ENCODE assay signal across 8 cellular contexts in genomic region chr6:15327271-15327670, GRCh38.
DNase-seq lines count a peak whose midpoint lies in the region; ATAC-seq and TF ChIP-seq lines count a peak whose summit lies in the region.

No MANE protein-coding gene starts in this region.

- WGBS in sigmoid colon, 2 donors, result 40 to 59% methylated on average over 7 of the region's 7 CpGs

- H3K36me3 ChIP-seq in lower lobe of right lung (no peaks in the 10 kb centered on the region), sigmoid colon (no peaks in the 10 kb centered on the region)

- peak; percentile 74 to 78 for ATAC-seq in activated T-cell treated with anti-CD3 and anti-CD28 coated beads, Interleukin-2, amount 50 U/mL, for 72 hours (replicated peaks in 1 of 2)
- ATAC-seq in lower lobe of right lung (peak; percentile 66 to 74), HG03139 (IDR thresholded peaks at IDR 0.05; ENCODE audit: unreplicated experiment) (no peak), GM19455 (IDR thresholded peaks at IDR 0.05; ENCODE audit: unreplicated experiment) (no peak)

- peaks cover 6 to 16% of the 10 kb centered on the region in 2 donors for H3K36me3 Mint-ChIP-seq in activated T-cell treated with anti-CD3 and anti-CD28 coated beads, Interleukin-2, amount 50 U/mL, for 72 hours (ENCODE audit: insufficient read depth in 2 of 2)

- H3K4me3 ChIP-seq in GM12864 (ENCODE audit: low read depth, low read length) (no peak overlapping the region), lower lobe of right lung (no peak overlapping the region), sigmoid colon (no peak overlapping the region)

- peaks cover 43% of the 10 kb centered on the region for H3K4me1 ChIP-seq in lower lobe of right lung
- H3K4me1 ChIP-seq in sigmoid colon, result peaks cover 0 to 45% (median 24%) of the 10 kb centered on the region in 4 donors

- H3K27ac ChIP-seq in lower lobe of right lung (no peak overlapping the region), sigmoid colon (no peak overlapping the region)

- in situ Hi-C loops in KBM-7 (cut with MboI; ENCODE audit: low pct_unique_long_range_greater_than_20kb, low sequenced_read_pairs), result no loop called here

- H3K9me3 ChIP-seq in lower lobe of right lung (no peaks in the 10 kb centered on the region), sigmoid colon (no peaks in the 10 kb centered on the region)

- intact Hi-C loops in lower lobe of right lung (cut with DNase I) (no loop called here), sigmoid colon (cut with DNase I) (no loop called here)

- H3K27me3 Mint-ChIP-seq in activated T-cell treated with anti-CD3 and anti-CD28 coated beads, Interleukin-2, amount 50 U/mL, for 72 hours (ENCODE audit: low read depth), result no peaks in the 10 kb centered on the region

- TF ChIP-seq POLR2A in sigmoid colon (IDR thresholded peaks at IDR 0.05), result no peak

- no peaks in the 10 kb centered on the region for H3K9me3 Mint-ChIP-seq in activated T-cell treated with anti-CD3 and anti-CD28 coated beads, Interleukin-2, amount 50 U/mL, for 72 hours

- H3K27ac Mint-ChIP-seq in activated T-cell treated with anti-CD3 and anti-CD28 coated beads, Interleukin-2, amount 50 U/mL, for 72 hours, result peak overlapping the region; percentile 82

- peak overlapping the region; percentile 60 to 81 for H3K4me3 Mint-ChIP-seq in activated T-cell treated with anti-CD3 and anti-CD28 coated beads, Interleukin-2, amount 50 U/mL, for 72 hours

- peak; percentile 45 for TF ChIP-seq CTCF in GM12864 (IDR thresholded peaks at IDR 0.05; ENCODE audit: low read depth, low read length, missing control alignments)
- TF ChIP-seq CTCF in lower lobe of right lung (IDR thresholded peaks at IDR 0.05), result no peak
- TF ChIP-seq CTCF in sigmoid colon (IDR thresholded peaks at IDR 0.05), result no peak

- no peak for TF ChIP-seq EP300 in sigmoid colon (IDR thresholded peaks at IDR 0.05)

- H3K27me3 ChIP-seq in lower lobe of right lung (ENCODE audit: low read depth), result no peaks in the 10 kb centered on the region
- no peaks in the 10 kb centered on the region for H3K27me3 ChIP-seq in sigmoid colon

- peaks cover 82% of the 10 kb centered on the region for H3K4me1 Mint-ChIP-seq in activated T-cell treated with anti-CD3 and anti-CD28 coated beads, Interleukin-2, amount 50 U/mL, for 72 hours (ENCODE audit: low read depth)

- no peak for DNase-seq in GM12864 (ENCODE audit: low read depth)
- DNase-seq in KBM-7, result peak; percentile 64
- peak; percentile 54 to 63 for DNase-seq in activated T-cell treated with anti-CD3 and anti-CD28 coated beads, Interleukin-2, amount 50 U/mL, for 72 hours
- DNase-seq in lower lobe of right lung, result no peak
- DNase-seq in sigmoid colon, result no peak
- DNase-seq in NCI-H1092 treated with DMSO at 0.1 percent for 48 hours (lab: John Stamatoyannopoulos, UW), result no peak

Comparison
In these comparisons a context has a peak if more than half of its experiments do, and no peak if none do; other contexts are left out.
1. DNase-seq: peak in KBM-7 (single experiment) and activated T-cell treated with anti-CD3 and anti-CD28 coated beads, Interleukin-2, amount 50 U/mL, for 72 hours (2 of 2); none in GM12864 (single experiment), lower lobe of right lung (single experiment), sigmoid colon (single experiment) and NCI-H1092 treated with DMSO at 0.1 percent for 48 hours (single experiment).
2. ATAC-seq: peak in activated T-cell treated with anti-CD3 and anti-CD28 coated beads, Interleukin-2, amount 50 U/mL, for 72 hours (2 of 2) and lower lobe of right lung (2 of 2); none in HG03139 (single experiment) and GM19455 (single experiment).